In the genomic region with DNA sequence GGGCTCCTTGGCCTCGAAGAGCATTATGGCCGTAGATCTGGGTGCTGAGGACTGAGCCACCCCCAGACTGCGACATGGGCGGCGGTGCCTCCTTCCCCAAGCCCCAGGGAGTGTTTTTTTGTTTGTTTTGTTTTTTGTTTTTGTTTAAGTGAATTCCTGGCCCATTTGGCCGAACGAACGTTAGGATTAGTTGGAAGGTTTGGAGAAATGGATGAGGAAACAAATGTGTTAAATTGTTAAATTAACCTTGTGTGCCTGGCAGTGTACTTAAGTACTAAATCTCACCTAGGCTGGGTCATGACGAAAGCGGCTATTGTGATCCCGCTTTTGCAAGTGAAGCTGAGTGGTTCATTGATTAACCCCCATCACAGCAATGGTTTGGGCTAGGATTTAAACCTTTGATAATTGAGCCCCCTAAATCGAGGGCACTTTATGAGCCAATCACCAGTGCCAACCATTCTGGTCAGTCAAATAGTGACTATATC, we compare ENCODE assay signal across 1 cellular context.
TF ChIP-seq lines count a peak whose summit lies in the region.

No MANE protein-coding gene starts in this region.

TF ChIP-seq in HepG2, 621 proteins besides CTCF, POLR2A, EP300 and RAD21 (continued from another document):
- no peak for TF ChIP-seq ARID4A (CRISPR knock-in tag; IDR thresholded peaks at IDR 0.05; ENCODE audit: borderline replicate concordance)
- peak; percentile 9; the same call in 1 of the 2 replicates for TF ChIP-seq ZNF546 (CRISPR knock-in tag; conservative IDR thresholded peaks at IDR 0.05)
- peak; percentile 27 for TF ChIP-seq SRSF1 (optimal IDR thresholded peaks at IDR 0.05; ENCODE audit: low read depth, low read length)
- no peak for TF ChIP-seq NFIB (CRISPR knock-in tag; IDR thresholded peaks at IDR 0.05; ENCODE audit: borderline replicate concordance)
- TF ChIP-seq ZSCAN30 (CRISPR knock-in tag; IDR thresholded peaks at IDR 0.05), result no peak
- TF ChIP-seq ZNF768 (CRISPR knock-in tag; IDR thresholded peaks at IDR 0.05), result no peak
- TF ChIP-seq XRCC5 (optimal IDR thresholded peaks at IDR 0.05; ENCODE audit: low read length), result no peak
- TF ChIP-seq IRX3 (CRISPR knock-in tag; IDR thresholded peaks at IDR 0.05; ENCODE audit: borderline replicate concordance, low read depth), result no peak
- TF ChIP-seq BRCA1 (CRISPR knock-in tag; IDR thresholded peaks at IDR 0.05), result no peak
- no peak for TF ChIP-seq DBP (CRISPR knock-in tag; IDR thresholded peaks at IDR 0.05; ENCODE audit: not compliant biosample characterization)
- no peak for TF ChIP-seq ZNF367 (CRISPR knock-in tag; IDR thresholded peaks at IDR 0.05; ENCODE audit: borderline replicate concordance)
- no peak for TF ChIP-seq ZNF446 (CRISPR knock-in tag; IDR thresholded peaks at IDR 0.05)
- no peak for TF ChIP-seq SMARCC2 (IDR thresholded peaks at IDR 0.05)
- no peak for TF ChIP-seq ZBTB49 (CRISPR knock-in tag; IDR thresholded peaks at IDR 0.05; ENCODE audit: borderline replicate concordance)
- TF ChIP-seq ZMAT3 (CRISPR knock-in tag; conservative IDR thresholded peaks at IDR 0.05), result no peak
- no peak for TF ChIP-seq KLF11 (CRISPR knock-in tag; IDR thresholded peaks at IDR 0.05)
